Comparison of ENCODE assay signal across 2 cellular contexts in the genomic region with DNA sequence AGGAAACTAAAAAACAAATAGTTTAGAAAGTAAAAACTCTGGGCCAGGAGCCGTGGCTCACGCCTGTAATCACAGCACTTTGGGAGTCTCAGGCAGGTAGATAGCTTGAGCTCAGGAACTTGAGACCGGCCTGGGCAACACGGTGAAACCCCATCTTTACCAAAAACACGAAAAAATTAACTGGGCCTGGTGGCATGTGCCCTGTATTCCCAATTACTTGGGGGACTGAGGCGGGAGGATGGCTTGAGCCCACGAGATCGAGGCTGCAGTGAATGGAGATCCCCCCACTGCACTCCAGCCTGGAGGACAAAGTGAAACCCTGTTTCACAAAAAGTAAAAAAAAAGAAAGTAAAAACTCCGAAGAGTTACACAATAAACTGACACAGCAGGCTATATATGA.
TF ChIP-seq lines count a peak whose summit lies in the region.

No MANE protein-coding gene starts in this region.

TF ChIP-seq in H1, 55 proteins besides CTCF, POLR2A, EP300 and RAD21:
- TF ChIP-seq SRF (IDR thresholded peaks at IDR 0.05; ENCODE audit: low read depth, low read length) (no peak), KDM5A (IDR thresholded peaks at IDR 0.05; ENCODE audit: low read length) (no peak), CBX5 (IDR thresholded peaks at IDR 0.05; ENCODE audit: low read depth, low read length) (no peak), FOSL1 (IDR thresholded peaks at IDR 0.05; ENCODE audit: insufficient read depth, low read depth, low read length) (no peak), KDM4A (IDR thresholded peaks at IDR 0.05; ENCODE audit: low read depth, low read length, severe bottlenecking) (no peak), TCF12 (IDR thresholded peaks at IDR 0.05; ENCODE audit: low read depth, low read length) (no peak), SIRT6 (IDR thresholded peaks at IDR 0.05; ENCODE audit: low read length) (no peak), SAP30 (IDR thresholded peaks at IDR 0.05; ENCODE audit: insufficient read depth, insufficient replicate concordance, low read length) (no peak), RNF2 (IDR thresholded peaks at IDR 0.05; ENCODE audit: borderline replicate concordance, low read depth, low read length, missing control alignments, poor library complexity, severe bottlenecking) (no peak), YY1 (IDR thresholded peaks at IDR 0.05; ENCODE audit: low read depth, low read length) (no peak), SUZ12 (IDR thresholded peaks at IDR 0.05; ENCODE audit: low read length) (no peak), SIX5 (IDR thresholded peaks at IDR 0.05; ENCODE audit: low read depth, low read length) (no peak), RFX5 (IDR thresholded peaks at IDR 0.05; ENCODE audit: borderline replicate concordance, low read depth, low read length) (no peak), SP2 (IDR thresholded peaks at IDR 0.05; ENCODE audit: low read length) (no peak), BRCA1 (IDR thresholded peaks at IDR 0.05; ENCODE audit: low read depth, low read length) (no peak)

TF ChIP-seq in HEK293T, 16 proteins besides CTCF, POLR2A, EP300 and RAD21:
- no peak for TF ChIP-seq ZNF384 (IDR thresholded peaks at IDR 0.05)
- TF ChIP-seq ELF4 (IDR thresholded peaks at IDR 0.05), result no peak
- TF ChIP-seq L3MBTL2 (conservative IDR thresholded peaks at IDR 0.05), result no peak
- no peak for TF ChIP-seq LEF1 (IDR thresholded peaks at IDR 0.05; ENCODE audit: borderline replicate concordance)
- no peak for TF ChIP-seq CTBP1 (IDR thresholded peaks at IDR 0.05; ENCODE audit: borderline replicate concordance)
- no peak for TF ChIP-seq FOXK2 (IDR thresholded peaks at IDR 0.05)
- no peak for TF ChIP-seq BHLHE40 (IDR thresholded peaks at IDR 0.05; ENCODE audit: borderline replicate concordance)
- TF ChIP-seq FOXM1 (IDR thresholded peaks at IDR 0.05; ENCODE audit: borderline replicate concordance), result no peak
